Comparison of ENCODE assay signal across 9 cellular contexts in the genomic region with DNA sequence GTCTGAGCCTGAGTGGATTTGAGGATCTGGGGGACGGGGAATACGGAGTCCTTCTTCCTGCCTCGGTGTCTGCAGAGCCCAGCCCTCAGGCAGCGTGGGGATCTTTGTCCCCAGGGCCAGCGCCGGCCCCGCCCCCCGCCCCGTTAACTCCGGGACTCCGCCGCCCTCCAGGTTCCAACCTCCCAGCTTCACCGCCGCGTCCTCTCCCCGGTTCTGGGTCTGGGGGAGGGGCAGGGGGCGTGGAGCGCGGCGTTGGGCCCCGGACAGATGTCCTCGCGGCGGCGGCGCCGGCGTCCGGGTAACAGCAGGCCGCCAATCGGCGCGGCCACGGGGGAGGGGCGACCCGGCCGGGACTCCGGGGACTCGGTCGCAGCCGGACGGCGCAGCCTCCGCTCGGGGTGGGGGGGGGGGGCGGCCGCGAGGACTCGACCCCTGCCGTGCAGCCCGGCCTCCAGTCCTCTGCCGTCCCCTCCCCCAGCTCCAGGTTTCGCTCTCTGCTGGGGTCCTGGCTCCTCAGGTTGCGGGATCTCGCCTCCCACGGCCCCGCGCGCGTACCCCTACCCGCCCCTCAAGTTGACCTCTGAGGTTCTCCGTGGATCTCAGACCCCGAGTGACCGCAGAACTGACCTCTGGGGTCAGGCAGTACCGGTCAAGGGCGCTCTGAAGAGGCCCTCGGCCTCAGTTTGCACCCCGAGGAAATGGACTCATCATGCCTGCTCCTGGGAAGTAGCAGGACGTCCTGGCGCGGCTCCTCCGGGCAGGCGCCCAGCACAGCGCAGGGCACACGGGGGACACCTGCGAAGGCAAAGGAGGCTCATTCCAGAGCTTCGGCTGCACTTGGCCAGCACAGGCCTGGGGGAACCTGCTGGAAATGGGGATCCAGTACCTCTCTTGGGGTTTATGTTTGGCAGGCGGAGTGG. TPM values are rescaled to one million over a fixed set of nuclear protein-coding genes. Genes with fewer than 3 reads are reported as not detected.
A peak's percentile ranks its signal among the peaks of the same experiment; 100 is the strongest.
DNase-seq lines count a peak whose midpoint lies in the region; ATAC-seq and TF ChIP-seq lines count a peak whose summit lies in the region.
"Had no signal": no experiment of that assay in that cellular context is flagged by ENCODE, and none has a peak within 500 bp of the region (broad histone marks: within the 10 kb centered on the region; RNA-seq: fewer than 3 reads in every experiment).

No MANE protein-coding gene starts in this region.

- no peak for TF ChIP-seq CTCF in endothelial cell (IDR thresholded peaks at IDR 0.05; ENCODE audit: unreplicated experiment)

- POLR2A ChIA-PET in activated naive CD8-positive, alpha-beta T cell treated with anti-CD3 and anti-CD28 coated beads, Interleukin-2, amount 10 ng/mL, durations not matched to agents 7 days and 5 days (lab: Charles Lee), result no interaction called here
- POLR2A ChIA-PET in naive thymus-derived CD4-positive, alpha-beta T cell (lab: Charles Lee), result no interaction called here
- POLR2A ChIA-PET in activated CD8-positive, alpha-beta T cell treated with anti-CD3 and anti-CD28 coated beads, Interleukin-2, amount 10 ng/mL, durations not matched to agents 7 days and 5 days (lab: Charles Lee), result no interaction called here

- no peak overlapping the region for H3K4me3 ChIP-seq in naive thymus-derived CD4-positive, alpha-beta T cell (ENCODE audit: low read length)
- peak overlapping the region in 1 of 2 donors; percentile 44 for H3K4me3 ChIP-seq in aorta (ENCODE audit: low read length in 2 of 2)

- ATAC-seq in activated naive CD8-positive, alpha-beta T cell treated with anti-CD3 and anti-CD28 coated beads, Interleukin-2, amount 10 ng/mL, durations not matched to agents 7 days and 5 days (ENCODE audit: low read depth), result no peak
- ATAC-seq in naive thymus-derived CD4-positive, alpha-beta T cell, result no peak
- ATAC-seq in aorta (ENCODE audit: low FRiP score), result no peak
- ATAC-seq in activated CD8-positive, alpha-beta T cell treated with anti-CD3 and anti-CD28 coated beads, Interleukin-2, amount 10 ng/mL, durations not matched to agents 7 days and 5 days, result no peak

- H3K4me1 Mint-ChIP-seq in activated naive CD8-positive, alpha-beta T cell treated with anti-CD3 and anti-CD28 coated beads, Interleukin-2, amount 10 ng/mL, durations not matched to agents 7 days and 5 days, result peaks cover 3% of the 10 kb centered on the region
- H3K4me1 Mint-ChIP-seq in activated naive CD8-positive, alpha-beta T cell treated with anti-CD3 and anti-CD28 coated beads for 36 hours, result no peaks in the 10 kb centered on the region
- peaks cover 5% of the 10 kb centered on the region for H3K4me1 Mint-ChIP-seq in endothelial cell (ENCODE audit: unreplicated experiment)
- H3K4me1 Mint-ChIP-seq in naive thymus-derived CD4-positive, alpha-beta T cell, result peaks cover 5 to 14% (median 7%) of the 10 kb centered on the region in 7 donors
- H3K4me1 Mint-ChIP-seq in activated CD8-positive, alpha-beta T cell treated with anti-CD3 and anti-CD28 coated beads, Interleukin-2, amount 10 ng/mL, durations not matched to agents 7 days and 5 days (ENCODE audit: low read depth), result peaks cover 4% of the 10 kb centered on the region

- CTCF ChIA-PET in naive thymus-derived CD4-positive, alpha-beta T cell (lab: Charles Lee), result no interaction called here
- CTCF ChIA-PET in activated CD8-positive, alpha-beta T cell treated with anti-CD3 and anti-CD28 coated beads, Interleukin-2, amount 10 ng/mL, durations not matched to agents 7 days and 5 days (lab: Charles Lee), result no interaction called here

- H3K36me3 Mint-ChIP-seq in activated naive CD8-positive, alpha-beta T cell treated with anti-CD3 and anti-CD28 coated beads, Interleukin-2, amount 10 ng/mL, durations not matched to agents 7 days and 5 days, result no peaks in the 10 kb centered on the region
- no peaks in the 10 kb centered on the region for H3K36me3 Mint-ChIP-seq in activated naive CD8-positive, alpha-beta T cell treated with anti-CD3 and anti-CD28 coated beads for 36 hours
- H3K36me3 Mint-ChIP-seq in endothelial cell (ENCODE audit: low read depth, unreplicated experiment), result no peaks in the 10 kb centered on the region
- no peaks in the 10 kb centered on the region for H3K36me3 Mint-ChIP-seq in naive thymus-derived CD4-positive, alpha-beta T cell
- H3K36me3 Mint-ChIP-seq in activated CD8-positive, alpha-beta T cell treated with anti-CD3 and anti-CD28 coated beads, Interleukin-2, amount 10 ng/mL, durations not matched to agents 7 days and 5 days (ENCODE audit: low read depth), result no peaks in the 10 kb centered on the region

- no peak overlapping the region for H3K4me3 Mint-ChIP-seq in activated naive CD8-positive, alpha-beta T cell treated with anti-CD3 and anti-CD28 coated beads, Interleukin-2, amount 10 ng/mL, durations not matched to agents 7 days and 5 days
- H3K4me3 Mint-ChIP-seq in activated naive CD8-positive, alpha-beta T cell treated with anti-CD3 and anti-CD28 coated beads for 36 hours, result no peak overlapping the region
- peak overlapping the region; percentile 51 for H3K4me3 Mint-ChIP-seq in endothelial cell (ENCODE audit: unreplicated experiment)
- H3K4me3 Mint-ChIP-seq in naive thymus-derived CD4-positive, alpha-beta T cell, result peak overlapping the region; percentile 3 to 90 (median 74)
- H3K4me3 Mint-ChIP-seq in activated CD8-positive, alpha-beta T cell treated with anti-CD3 and anti-CD28 coated beads, Interleukin-2, amount 10 ng/mL, durations not matched to agents 7 days and 5 days, result no peak overlapping the region

- H3K9me3 ChIP-seq in naive thymus-derived CD4-positive, alpha-beta T cell (ENCODE audit: control insufficient read depth in 2 of 3, low read length in 3 of 3), result no peaks in the 10 kb centered on the region
- H3K9me3 ChIP-seq in aorta (ENCODE audit: control insufficient read depth, low read length), result no peaks in the 10 kb centered on the region

- H3K36me3 ChIP-seq in naive thymus-derived CD4-positive, alpha-beta T cell (ENCODE audit: control insufficient read depth in 2 of 3, insufficient read depth in 3 of 3, low read length in 3 of 3), result no peaks in the 10 kb centered on the region
- no peaks in the 10 kb centered on the region for H3K36me3 ChIP-seq in aorta (ENCODE audit: control insufficient read depth in 1 of 2, insufficient read depth in 2 of 2, low read length in 1 of 2)

- H3K27ac ChIP-seq in naive thymus-derived CD4-positive, alpha-beta T cell (ENCODE audit: low read depth, low read length), result no peak overlapping the region
- no peak overlapping the region for H3K27ac ChIP-seq in aorta (ENCODE audit: low read depth in 1 of 2, low read length in 2 of 2)
- H3K27ac ChIP-seq: KMS-11 had no signal

- H3K27me3 Mint-ChIP-seq in activated naive CD8-positive, alpha-beta T cell treated with anti-CD3 and anti-CD28 coated beads, Interleukin-2, amount 10 ng/mL, durations not matched to agents 7 days and 5 days, result peaks cover 42% of the 10 kb centered on the region
- peaks cover 56% of the 10 kb centered on the region for H3K27me3 Mint-ChIP-seq in activated naive CD8-positive, alpha-beta T cell treated with anti-CD3 and anti-CD28 coated beads for 36 hours
- peaks cover 15% of the 10 kb centered on the region for H3K27me3 Mint-ChIP-seq in endothelial cell (ENCODE audit: unreplicated experiment)
- H3K27me3 Mint-ChIP-seq in naive thymus-derived CD4-positive, alpha-beta T cell, result peaks cover 22 to 43% (median 27%) of the 10 kb centered on the region in 5 donors
- peaks cover 38% of the 10 kb centered on the region for H3K27me3 Mint-ChIP-seq in activated CD8-positive, alpha-beta T cell treated with anti-CD3 and anti-CD28 coated beads, Interleukin-2, amount 10 ng/mL, durations not matched to agents 7 days and 5 days (ENCODE audit: low read depth)

- DNase-seq in activated naive CD8-positive, alpha-beta T cell treated with anti-CD3 and anti-CD28 coated beads, Interleukin-2, amount 10 ng/mL, durations not matched to agents 7 days and 5 days, result peak; percentile 41
- DNase-seq in activated naive CD8-positive, alpha-beta T cell treated with anti-CD3 and anti-CD28 coated beads for 36 hours, result no peak
- peak; percentile 53 for DNase-seq in endothelial cell (ENCODE audit: low spot score)
- DNase-seq in naive thymus-derived CD4-positive, alpha-beta T cell, result peak in 1 of 9 donors; percentile 8
- DNase-seq in aorta, result peak; percentile 44 to 77
- no peak for DNase-seq in DMS153 (lab: John Stamatoyannopoulos, UW)
- no peak for DNase-seq in activated CD8-positive, alpha-beta T cell treated with anti-CD3 and anti-CD28 coated beads, Interleukin-2, amount 10 ng/mL, durations not matched to agents 7 days and 5 days
- no peak for DNase-seq in cerebellar cortex (ENCODE audit: low spot score)

- H3K27ac Mint-ChIP-seq in activated naive CD8-positive, alpha-beta T cell treated with anti-CD3 and anti-CD28 coated beads, Interleukin-2, amount 10 ng/mL, durations not matched to agents 7 days and 5 days, result no peak overlapping the region
- no peak overlapping the region for H3K27ac Mint-ChIP-seq in activated naive CD8-positive, alpha-beta T cell treated with anti-CD3 and anti-CD28 coated beads for 36 hours
- H3K27ac Mint-ChIP-seq in endothelial cell (ENCODE audit: unreplicated experiment), result no peak overlapping the region
- H3K27ac Mint-ChIP-seq in naive thymus-derived CD4-positive, alpha-beta T cell, result no peak overlapping the region
- no peak overlapping the region for H3K27ac Mint-ChIP-seq in activated CD8-positive, alpha-beta T cell treated with anti-CD3 and anti-CD28 coated beads, Interleukin-2, amount 10 ng/mL, durations not matched to agents 7 days and 5 days

- intact Hi-C loops in naive thymus-derived CD4-positive, alpha-beta T cell (cut with micrococcal nuclease), result loop anchor here (10.0 kb wide), 3 partner anchors 87 to 437 kb away; no protein-coding TSS in a partner anchor
- intact Hi-C loops in aorta (cut with DNase I), result loop anchor here in 1 of 2 donors (10.0 kb wide), 2 partner anchors 537 to 677 kb away; no protein-coding TSS in a partner anchor

- WGBS in aorta, 2 donors, result 28 to 44% methylated on average over 46 to 78 of the region's 78 CpGs

- no peaks in the 10 kb centered on the region for H3K9me3 Mint-ChIP-seq in activated naive CD8-positive, alpha-beta T cell treated with anti-CD3 and anti-CD28 coated beads, Interleukin-2, amount 10 ng/mL, durations not matched to agents 7 days and 5 days
- no peaks in the 10 kb centered on the region for H3K9me3 Mint-ChIP-seq in activated naive CD8-positive, alpha-beta T cell treated with anti-CD3 and anti-CD28 coated beads for 36 hours
- H3K9me3 Mint-ChIP-seq in endothelial cell (ENCODE audit: unreplicated experiment), result no peaks in the 10 kb centered on the region
- no peaks in the 10 kb centered on the region for H3K9me3 Mint-ChIP-seq in naive thymus-derived CD4-positive, alpha-beta T cell
- no peaks in the 10 kb centered on the region for H3K9me3 Mint-ChIP-seq in activated CD8-positive, alpha-beta T cell treated with anti-CD3 and anti-CD28 coated beads, Interleukin-2, amount 10 ng/mL, durations not matched to agents 7 days and 5 days (ENCODE audit: insufficient read depth)

- no peaks in the 10 kb centered on the region for H3K4me1 ChIP-seq in naive thymus-derived CD4-positive, alpha-beta T cell (ENCODE audit: control insufficient read depth in 2 of 2, insufficient read depth in 2 of 2, low read length in 2 of 2)
- H3K4me1 ChIP-seq in aorta (ENCODE audit: control insufficient read depth in 1 of 2, insufficient read depth in 2 of 2, low read length in 2 of 2), result no peaks in the 10 kb centered on the region

- H3K27me3 ChIP-seq in naive thymus-derived CD4-positive, alpha-beta T cell (ENCODE audit: control insufficient read depth in 2 of 2, insufficient read depth in 2 of 2, low read length in 2 of 2), result peaks cover 0 to 10% of the 10 kb centered on the region in 2 donors
- no peaks in the 10 kb centered on the region for H3K27me3 ChIP-seq in aorta (ENCODE audit: control insufficient read depth in 1 of 2, insufficient read depth in 2 of 2, low read length in 1 of 2)

RNA-seq across cellular contexts. Expression of a gene that starts 2.3 kb away (rescaled TPM):
- not detected for total RNA-seq in activated naive CD8-positive, alpha-beta T cell treated with anti-CD3 and anti-CD28 coated beads, Interleukin-2, amount 10 ng/mL, durations not matched to agents 7 days and 5 days
- under 1 TPM; 0.14 to 0.19 TPM for total RNA-seq in activated naive CD8-positive, alpha-beta T cell treated with anti-CD3 and anti-CD28 coated beads for 36 hours
- total RNA-seq in endothelial cell (ENCODE audit: unreplicated experiment), result 10.6 TPM
- under 1 TPM in 1 of 5 experiments, not detected in 4; 0.19 TPM for total RNA-seq in naive thymus-derived CD4-positive, alpha-beta T cell
- not detected for polyA plus RNA-seq in naive thymus-derived CD4-positive, alpha-beta T cell
- total RNA-seq in aorta, result 1 to 10 TPM; 1.2 to 4.8 TPM
- under 1 TPM in 1 of 2 donors, not detected in 1; 0.13 TPM for polyA plus RNA-seq in aorta
- total RNA-seq in activated CD8-positive, alpha-beta T cell treated with anti-CD3 and anti-CD28 coated beads, Interleukin-2, amount 10 ng/mL, durations not matched to agents 7 days and 5 days, result not detected

Comparison
In these comparisons a context has a peak if more than half of its experiments do, and no peak if none do; other contexts are left out.
1. DNase-seq: peak in activated naive CD8-positive, alpha-beta T cell treated with anti-CD3 and anti-CD28 coated beads, Interleukin-2, amount 10 ng/mL, durations not matched to agents 7 days and 5 days (single experiment), endothelial cell (single experiment) and aorta (2 of 2); none in activated naive CD8-positive, alpha-beta T cell treated with anti-CD3 and anti-CD28 coated beads for 36 hours (single experiment), DMS153 (single experiment), activated CD8-positive, alpha-beta T cell treated with anti-CD3 and anti-CD28 coated beads, Interleukin-2, amount 10 ng/mL, durations not matched to agents 7 days and 5 days (single experiment) and cerebellar cortex (single experiment).
2. H3K4me3 Mint-ChIP-seq: peak in endothelial cell (single experiment) and naive thymus-derived CD4-positive, alpha-beta T cell (10 of 10); none in activated naive CD8-positive, alpha-beta T cell treated with anti-CD3 and anti-CD28 coated beads, Interleukin-2, amount 10 ng/mL, durations not matched to agents 7 days and 5 days (single experiment), activated naive CD8-positive, alpha-beta T cell treated with anti-CD3 and anti-CD28 coated beads for 36 hours (single experiment) and activated CD8-positive, alpha-beta T cell treated with anti-CD3 and anti-CD28 coated beads, Interleukin-2, amount 10 ng/mL, durations not matched to agents 7 days and 5 days (single experiment).